Comparison of ENCODE assay signal across 15 cellular contexts in the genomic region with DNA sequence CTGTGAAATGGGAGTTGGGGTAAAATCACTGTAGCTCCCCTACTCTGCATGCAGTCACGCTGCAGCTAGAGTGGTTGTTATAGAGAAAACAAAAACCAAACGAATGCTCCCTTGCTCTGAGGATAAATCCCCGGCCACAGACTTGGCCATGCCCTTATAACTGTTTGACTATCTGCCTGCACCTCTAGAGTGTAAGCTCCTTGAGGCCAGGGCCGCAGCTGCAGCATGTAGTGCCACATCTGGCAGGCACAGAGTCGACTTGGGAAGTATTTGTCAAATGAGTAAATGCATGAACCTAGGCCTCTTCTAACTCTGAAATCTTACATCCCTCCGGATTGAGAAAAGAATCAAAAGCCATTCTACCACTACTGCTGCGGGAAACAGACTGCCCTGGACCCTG. TPM values are rescaled to one million over a fixed set of nuclear protein-coding genes. Genes with fewer than 3 reads are reported as not detected.
"Had no signal": no experiment of that assay in that cellular context is flagged by ENCODE, and none has a peak within 500 bp of the region (broad histone marks: within the 10 kb centered on the region; RNA-seq: fewer than 3 reads in every experiment).

No MANE protein-coding gene starts in this region.

- DNase-seq: activated CD4-positive, alpha-beta T cell treated with anti-CD3 and anti-CD28 coated beads for 48 hours; activated CD8-positive, alpha-beta T cell treated with anti-CD3 and anti-CD28 coated beads for 36 hours; activated effector memory CD4-positive, alpha-beta T cell treated with anti-CD3 and anti-CD28 coated beads, Interleukin-2, amount 50 U/mL, for 16 hours; activated T-cell treated with anti-CD3 and anti-CD28 coated beads, Interleukin-2, amount 50 U/mL, for 48 hours; colonic mucosa; hippocampal formation; midbrain; stimulated activated CD4-positive, alpha-beta T cell treated with anti-CD3 and anti-CD28 coated beads, Interleukin-1b, Interleukin-23, amount 100 ng/mL, for 48 hours; stimulated activated naive CD8-positive, alpha-beta T cell treated with anti-CD3 and anti-CD28 coated beads, Interleukin-15, amount 100 ng/mL, for 72 hours; testis had no signal

- H3K4me1 Mint-ChIP-seq: stimulated activated naive CD8-positive, alpha-beta T cell treated with anti-CD3 and anti-CD28 coated beads, Interleukin-15, amount 100 ng/mL, for 72 hours had no signal

- H3K27me3 Mint-ChIP-seq: activated CD8-positive, alpha-beta T cell treated with anti-CD3 and anti-CD28 coated beads for 36 hours; stimulated activated naive CD8-positive, alpha-beta T cell treated with anti-CD3 and anti-CD28 coated beads, Interleukin-15, amount 100 ng/mL, for 72 hours had no signal

- H3K27ac ChIP-seq: colonic mucosa, testis had no signal

- H3K27me3 ChIP-seq: colonic mucosa, esophagus muscularis mucosa, testis had no signal

- FAIRE-seq: endometrium had no signal

- H3K9me3 Mint-ChIP-seq: activated CD8-positive, alpha-beta T cell treated with anti-CD3 and anti-CD28 coated beads for 36 hours; stimulated activated naive CD8-positive, alpha-beta T cell treated with anti-CD3 and anti-CD28 coated beads, Interleukin-15, amount 100 ng/mL, for 72 hours had no signal

- H3K36me3 ChIP-seq: colonic mucosa, esophagus muscularis mucosa had no signal

- H3K36me3 Mint-ChIP-seq: activated naive CD4-positive, alpha-beta T cell treated with anti-CD3 and anti-CD28 coated beads, Interleukin-2, amount 50 U/mL, for 72 hours had no signal

- H3K4me1 ChIP-seq: colonic mucosa, testis had no signal

- H3K4me3 ChIP-seq: colonic mucosa, esophagus muscularis mucosa, testis had no signal

- H3K4me3 Mint-ChIP-seq: activated CD8-positive, alpha-beta T cell treated with anti-CD3 and anti-CD28 coated beads for 36 hours; stimulated activated naive CD8-positive, alpha-beta T cell treated with anti-CD3 and anti-CD28 coated beads, Interleukin-15, amount 100 ng/mL, for 72 hours had no signal

- H3K27ac Mint-ChIP-seq: activated CD8-positive, alpha-beta T cell treated with anti-CD3 and anti-CD28 coated beads for 36 hours had no signal

- ATAC-seq: activated CD8-positive, alpha-beta T cell treated with anti-CD3 and anti-CD28 coated beads for 36 hours; activated naive CD4-positive, alpha-beta T cell treated with anti-CD3 and anti-CD28 coated beads, Interleukin-2, amount 50 U/mL, for 72 hours; stimulated activated naive CD8-positive, alpha-beta T cell treated with anti-CD3 and anti-CD28 coated beads, Interleukin-15, amount 100 ng/mL, for 72 hours had no signal

- H3K9me3 ChIP-seq: colonic mucosa, esophagus muscularis mucosa, testis had no signal

RNA-seq across cellular contexts. Expression of gene KCNIP3, which starts 35.9 kb away (rescaled TPM):
- total RNA-seq: activated CD8-positive, alpha-beta T cell treated with anti-CD3 and anti-CD28 coated beads for 36 hours; activated naive CD4-positive, alpha-beta T cell treated with anti-CD3 and anti-CD28 coated beads, Interleukin-2, amount 50 U/mL, for 72 hours; T-helper 1 cell treated with Interleukin-12 subunit alpha and Interleukin-12 subunit beta and Interleukin-4 antibody, amounts not matched to agents 30 ng/mL and 1 ng/mL, for 36 hours had no signal
- polyA plus RNA-seq: neural cell had no signal
